ENCODE assay signal across 8 cellular contexts in genomic region chr6:37535701-37536461, GRCh38. TPM values are rescaled to one million over a fixed set of nuclear protein-coding genes. Genes with fewer than 3 reads are reported as not detected.
DNase-seq lines count a peak whose midpoint lies in the region; ATAC-seq and TF ChIP-seq lines count a peak whose summit lies in the region.

No MANE protein-coding gene starts in this region.

- H3K27ac ChIP-seq in ACC112 (ENCODE audit: low read depth, low read length), result no peak overlapping the region
- H3K27ac ChIP-seq in RWPE2 (ENCODE audit: poor library complexity, severe bottlenecking), result no peak overlapping the region
- no peak overlapping the region for H3K27ac ChIP-seq in right atrium auricular region
- H3K27ac ChIP-seq in spleen, result no peak overlapping the region

- intact Hi-C loops in spleen (cut with DNase I; ENCODE audit: low total_unique reads), result no loop called here
- intact Hi-C loops in posterior vena cava (cut with DNase I), result loop anchor here in 1 of 2 donors (10.0 kb wide), 1 partner anchor 1379 kb away; no protein-coding TSS in a partner anchor

- in situ Hi-C loops in GM13977 (cut with MboI; ENCODE audit: low pct_unique_long_range_greater_than_20kb, low sequenced_read_pairs, unreplicated experiment), result no loop called here

- 6 to 20% (median 11%) methylated on average over 24 to 54 of the region's 54 CpGs for WGBS in spleen, 5 donors

- TF ChIP-seq CTCF in GM13977 (IDR thresholded peaks at IDR 0.05; ENCODE audit: extremely low read depth, insufficient read depth, missing control alignments) (peak; percentile 63), RWPE2 (IDR thresholded peaks at IDR 0.05; ENCODE audit: poor library complexity, severe bottlenecking) (peak; percentile 45), right atrium auricular region (IDR thresholded peaks at IDR 0.05) (no peak), spleen (IDR thresholded peaks at IDR 0.05 in 8 of 11, conservative IDR thresholded peaks at IDR 0.05 in 3 of 11) (peak in 6 of 11 experiments; percentile 8 to 48 (median 26))

- H2AFZ ChIP-seq in ACC112 (ENCODE audit: low read length, unreplicated experiment), result no peak overlapping the region

- H3K9me3 ChIP-seq in RWPE2 (ENCODE audit: severe bottlenecking) (no peaks in the 10 kb centered on the region), right atrium auricular region (no peaks in the 10 kb centered on the region), spleen (no peaks in the 10 kb centered on the region)

- ATAC-seq in RWPE2 (ENCODE audit: low read depth) (peak; percentile 70), GM19035 (IDR thresholded peaks at IDR 0.05; ENCODE audit: unreplicated experiment) (no peak), HG02852 (IDR thresholded peaks at IDR 0.05; ENCODE audit: unreplicated experiment) (no peak)

- no peaks in the 10 kb centered on the region for H3K36me3 ChIP-seq in ACC112 (ENCODE audit: insufficient read depth, low read length)
- no peaks in the 10 kb centered on the region for H3K36me3 ChIP-seq in RWPE2 (ENCODE audit: low read depth)
- H3K36me3 ChIP-seq in right atrium auricular region, result no peaks in the 10 kb centered on the region
- no peaks in the 10 kb centered on the region for H3K36me3 ChIP-seq in spleen

- H3K27me3 ChIP-seq in ACC112 (ENCODE audit: insufficient read depth, low read length) (peaks cover 69% of the 10 kb centered on the region), RWPE2 (ENCODE audit: insufficient read depth, poor library complexity, severe bottlenecking) (no peaks in the 10 kb centered on the region), right atrium auricular region (peaks cover 0 to 8% of the 10 kb centered on the region in 2 donors), spleen (replicated peaks in 1 of 7) (peaks cover 0 to 58% (median 17%) of the 10 kb centered on the region in 7 donors)

- H3K4me3 ChIP-seq in ACC112 (ENCODE audit: low read depth, low read length) (peak overlapping the region; percentile 68), RWPE2 (ENCODE audit: severe bottlenecking) (no peak overlapping the region), right atrium auricular region (peak overlapping the region; percentile 18 to 44), spleen (peak overlapping the region; percentile 13 to 73 (median 40))

- H3K4me1 ChIP-seq in ACC112 (ENCODE audit: control insufficient read depth, insufficient read depth, low read length, unreplicated experiment) (peaks cover 14% of the 10 kb centered on the region), RWPE2 (ENCODE audit: insufficient read depth, poor library complexity, severe bottlenecking) (no peaks in the 10 kb centered on the region), right atrium auricular region (peaks cover 0 to 18% of the 10 kb centered on the region in 2 donors), spleen (peaks cover 14 to 39% (median 20%) of the 10 kb centered on the region in 6 donors)

- H3K79me2 ChIP-seq in ACC112 (ENCODE audit: control insufficient read depth, insufficient read depth, low read length, unreplicated experiment), result no peaks in the 10 kb centered on the region

- peak; percentile 59 for DNase-seq in GM13977 (ENCODE audit: low spot score)
- DNase-seq in RWPE2 (ENCODE audit: low spot score), result no peak
- DNase-seq in right atrium auricular region (ENCODE audit: low spot score), result no peak
- no peak for DNase-seq in spleen
- no peak for DNase-seq in posterior vena cava (ENCODE audit: low spot score)

- no peak for TF ChIP-seq POLR2A in spleen (IDR thresholded peaks at IDR 0.05)

RNA-seq across cellular contexts. Expression of gene CCDC167, which starts 36.2 kb away (rescaled TPM):
- 10 to 100 TPM; 26.1 to 39.6 TPM for total RNA-seq in right atrium auricular region
- total RNA-seq in spleen, result 10 to 100 TPM; 11.6 to 38.4 (median 17.4) TPM
- 10 to 100 TPM; 26.1 to 64.8 (median 41.0) TPM for polyA plus RNA-seq in spleen
- 10 to 100 TPM; 16.2 to 18.9 TPM for total RNA-seq in posterior vena cava

Comparison
In these comparisons a context has a peak if more than half of its experiments do, and no peak if none do; other contexts are left out.
1. CTCF ChIP-seq: peak in GM13977 (single experiment), RWPE2 (single experiment) and spleen (6 of 11); none in right atrium auricular region (0 of 2).